15 cellular contexts compared by ENCODE assay signal in genomic region chr2:56047136-56047535, GRCh38.
DNase-seq lines count a peak whose midpoint lies in the region; ATAC-seq, FAIRE-seq and TF ChIP-seq lines count a peak whose summit lies in the region.
"Had no signal": no experiment of that assay in that cellular context is flagged by ENCODE, and none has a peak within 500 bp of the region (broad histone marks: within the 10 kb centered on the region; RNA-seq: fewer than 3 reads in every experiment).

No MANE protein-coding gene starts in this region.

- no peak for TF ChIP-seq CTCF in pancreas (IDR thresholded peaks at IDR 0.05)

- H3K27me3 ChIP-seq in pancreas, result no peaks in the 10 kb centered on the region

- no peaks in the 10 kb centered on the region for H3K9me3 ChIP-seq in pancreas
- H3K9me3 ChIP-seq: SJSA1 had no signal

- FAIRE-seq in pancreas (lab: Jason Lieb, UNC), result no peak

- H3K4me1 ChIP-seq in pancreas, result no peaks in the 10 kb centered on the region
- H3K4me1 ChIP-seq: SJSA1 had no signal

- ATAC-seq in pancreas (peak in 3 of 4 donors; percentile 20 to 79 (median 67)), HG03521 (IDR thresholded peaks at IDR 0.05; ENCODE audit: unreplicated experiment) (no peak)

- H3K4me3 ChIP-seq in pancreas, result no peak overlapping the region
- H3K4me3 ChIP-seq: SJSA1 had no signal

- WGBS in pancreas, 2 donors, result 31 to 34% methylated on average over 3 of the region's 3 CpGs

- H3K27ac ChIP-seq in pancreas, result no peak overlapping the region
- H3K27ac ChIP-seq: SJSA1 had no signal

- intact Hi-C loops in pancreas (cut with DNase I), result no loop called here

- H3K36me3 ChIP-seq in pancreas, result no peaks in the 10 kb centered on the region
- H3K36me3 ChIP-seq: SJSA1 had no signal

- DNase-seq in NCI-H2107 treated with DMSO at 0.1 percent for 48 hours (lab: John Stamatoyannopoulos, UW; ENCODE audit: unreplicated experiment), result peak; percentile 44
- no peak for DNase-seq in NCI-H2107 (lab: John Stamatoyannopoulos, UW)
- peak; percentile 27 for DNase-seq in NCI-H2029 (lab: John Stamatoyannopoulos, UW)
- peak; percentile 89 for DNase-seq in NCI-H69 (lab: John Stamatoyannopoulos, UW)
- peak in 1 of 6 donors; percentile 33 for DNase-seq in pancreas
- DNase-seq in GDM1 (lab: John Stamatoyannopoulos, UW), result no peak
- no peak for DNase-seq in NCI-H128 (lab: John Stamatoyannopoulos, UW; ENCODE audit: unreplicated experiment)
- DNase-seq: 8988T; CD4-positive, alpha-beta memory T cell; H9; NCI-H1048; NCI-H2227 treated with DMSO at 0.1 percent for 48 hours; NCI-H82 had no signal

Comparison
In these comparisons a context has a peak if more than half of its experiments do, and no peak if none do; other contexts are left out.
1. DNase-seq: peak in NCI-H2107 treated with DMSO at 0.1 percent for 48 hours (single experiment), NCI-H2029 (single experiment) and NCI-H69 (single experiment); none in NCI-H2107 (single experiment), GDM1 (single experiment) and NCI-H128 (single experiment).